Comparison of ENCODE assay signal across 32 cellular contexts in genomic region chr6:134663356-134663755, GRCh38.
"Had no signal": no experiment of that assay in that cellular context is flagged by ENCODE, and none has a peak within 500 bp of the region (broad histone marks: within the 10 kb centered on the region; RNA-seq: fewer than 3 reads in every experiment).

No MANE protein-coding gene starts in this region.

- H3K36me3 ChIP-seq: esophagus squamous epithelium, heart right ventricle, lower lobe of right lung, neural progenitor cell, prostate gland, right atrium auricular region, suprapubic skin had no signal

- H3K9me3 ChIP-seq: esophagus squamous epithelium, heart right ventricle, lower lobe of right lung, mucosa of descending colon, prostate gland, right atrium auricular region, suprapubic skin had no signal

- H3K4me3 ChIP-seq: coronary artery, esophagus squamous epithelium, heart right ventricle, lower lobe of right lung, mucosa of descending colon, neural progenitor cell, prostate gland, right atrium auricular region, smooth muscle cell, suprapubic skin had no signal

- H3K4me1 ChIP-seq: esophagus squamous epithelium, lower lobe of right lung, neural progenitor cell, prostate gland, right atrium auricular region, suprapubic skin had no signal

- H3K27ac ChIP-seq: coronary artery, esophagus squamous epithelium, heart right ventricle, lower lobe of right lung, neural progenitor cell, prostate gland, right atrium auricular region, suprapubic skin had no signal

- H3K27me3 Mint-ChIP-seq: memory B cell; naive B cell; stimulated activated naive CD8-positive, alpha-beta T cell treated with anti-CD3 and anti-CD28 coated beads, Interleukin-15, amount 100 ng/mL, for 72 hours; type B pancreatic cell had no signal

- H3K4me2 ChIP-seq: neural progenitor cell had no signal

- H2AFZ ChIP-seq: neural progenitor cell had no signal

- H3K4me3 Mint-ChIP-seq: effector memory CD8-positive, alpha-beta T cell; memory B cell; mesothelial cell of epicardium; naive B cell; natural killer cell treated with Interleukin-12 subunit alpha and Interleukin-12 subunit beta and Interleukin-15 and Interleukin-18, amount 100 ng/mL, for 72 hours; neural progenitor cell; stimulated activated naive CD8-positive, alpha-beta T cell treated with anti-CD3 and anti-CD28 coated beads, Interleukin-15, amount 100 ng/mL, for 72 hours; type B pancreatic cell had no signal

- DNase-seq: dermis blood vessel endothelial cell; effector memory CD8-positive, alpha-beta T cell; erythroblast; esophagus squamous epithelium; foreskin melanocyte; glutamatergic neuron; heart right ventricle; hippocampal formation; islet precursor cell; kidney glomerular epithelial cell; left colon; left ventricle myocardium superior; lower lobe of right lung; mucosa of descending colon; naive B cell; stimulated activated CD4-positive, alpha-beta T cell treated with anti-CD3 and anti-CD28 coated beads, Interleukin-12 subunit alpha, Interleukin-12 subunit beta, amount 100 ng/mL, for 4 hours; stimulated activated CD4-positive, alpha-beta T cell treated with anti-CD3 and anti-CD28 coated beads, Interleukin-1b, Interleukin-23, amount 100 ng/mL, for 48 hours; stimulated activated CD4-positive, alpha-beta T cell treated with anti-CD3 and anti-CD28 coated beads, Interleukin-4, amount 100 ng/mL, for 1 hour; stimulated activated CD8-positive, alpha-beta memory T cell treated with anti-CD3 and anti-CD28 coated beads, Interleukin-4, amount 100 ng/mL, for 48 hours; stimulated activated naive CD4-positive, alpha-beta T cell; stimulated activated naive CD8-positive, alpha-beta T cell treated with anti-CD3 and anti-CD28 coated beads, Interleukin-15, amount 100 ng/mL, for 72 hours had no signal

- H3K9ac ChIP-seq: neural progenitor cell had no signal

- H3K27ac Mint-ChIP-seq: effector memory CD8-positive, alpha-beta T cell; memory B cell; mesothelial cell of epicardium; naive B cell; natural killer cell treated with Interleukin-12 subunit alpha and Interleukin-12 subunit beta and Interleukin-15 and Interleukin-18, amount 100 ng/mL, for 72 hours; neural progenitor cell; type B pancreatic cell had no signal

- H3K4me1 Mint-ChIP-seq: memory B cell; neural progenitor cell; stimulated activated naive CD8-positive, alpha-beta T cell treated with anti-CD3 and anti-CD28 coated beads, Interleukin-15, amount 100 ng/mL, for 72 hours had no signal

- H3K27me3 ChIP-seq: esophagus squamous epithelium, heart right ventricle, neural progenitor cell, right atrium auricular region, suprapubic skin had no signal

- H3K9me3 Mint-ChIP-seq: effector memory CD8-positive, alpha-beta T cell; memory B cell; mesothelial cell of epicardium; naive B cell; natural killer cell treated with Interleukin-12 subunit alpha and Interleukin-12 subunit beta and Interleukin-15 and Interleukin-18, amount 100 ng/mL, for 72 hours; neural progenitor cell; stimulated activated naive CD8-positive, alpha-beta T cell treated with anti-CD3 and anti-CD28 coated beads, Interleukin-15, amount 100 ng/mL, for 72 hours; type B pancreatic cell had no signal

- H3K36me3 Mint-ChIP-seq: memory B cell; mesothelial cell of epicardium; naive B cell; natural killer cell treated with Interleukin-12 subunit alpha and Interleukin-12 subunit beta and Interleukin-15 and Interleukin-18, amount 100 ng/mL, for 72 hours; neural progenitor cell; type B pancreatic cell had no signal

- ATAC-seq: effector memory CD8-positive, alpha-beta T cell; heart right ventricle; left colon; left ventricle myocardium superior; lower lobe of right lung; mucosa of descending colon; sciatic nerve; stimulated activated naive CD8-positive, alpha-beta T cell treated with anti-CD3 and anti-CD28 coated beads, Interleukin-15, amount 100 ng/mL, for 72 hours had no signal
